28 cellular contexts compared by ENCODE assay signal in the genomic region with DNA sequence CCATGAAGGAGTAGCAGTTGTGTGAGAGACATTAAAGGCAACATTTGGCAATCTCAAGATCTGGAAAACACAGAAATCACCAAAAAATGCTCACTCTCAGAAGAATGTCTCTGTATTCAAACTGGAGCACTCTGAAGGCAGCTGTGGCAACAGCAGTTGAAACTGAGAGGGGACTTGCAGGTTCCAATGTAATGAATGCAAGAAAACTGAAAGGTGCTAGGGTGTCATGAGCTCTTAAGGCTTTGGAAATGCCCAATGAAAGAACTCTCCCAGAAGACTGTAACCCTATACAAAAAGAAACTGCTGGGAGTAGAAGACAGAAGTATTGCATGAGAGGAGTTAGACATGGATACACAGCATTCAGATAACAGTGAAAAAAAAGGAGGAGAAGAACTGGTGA.
"Had no signal": no experiment of that assay in that cellular context is flagged by ENCODE, and none has a peak within 500 bp of the region (broad histone marks: within the 10 kb centered on the region; RNA-seq: fewer than 3 reads in every experiment).

No MANE protein-coding gene starts in this region.

- H3K4me3 ChIP-seq: ascending aorta, body of pancreas, SK-N-MC had no signal

- H3K4me1 Mint-ChIP-seq: activated CD4-positive, alpha-beta T cell treated with anti-CD3 and anti-CD28 coated beads, Interleukin-2, amount 10 ng/mL, durations not matched to agents 7 days and 5 days; activated naive CD8-positive, alpha-beta T cell treated with anti-CD3 and anti-CD28 coated beads, Interleukin-2, amount 50 U/mL, for 24 hours; T-cell had no signal

- H3K36me3 ChIP-seq: ascending aorta had no signal

- H3K27me3 Mint-ChIP-seq: activated CD4-positive, alpha-beta memory T cell treated with anti-CD3 and anti-CD28 coated beads for 36 hours; activated CD4-positive, alpha-beta T cell treated with anti-CD3 and anti-CD28 coated beads, Interleukin-2, amount 10 ng/mL, durations not matched to agents 7 days and 5 days; activated naive CD8-positive, alpha-beta T cell treated with anti-CD3 and anti-CD28 coated beads, Interleukin-2, amount 50 U/mL, for 24 hours had no signal

- H3K4me1 ChIP-seq: ascending aorta, body of pancreas had no signal

- H3K9me3 ChIP-seq: ascending aorta, body of pancreas had no signal

- H3K27me3 ChIP-seq: ascending aorta, body of pancreas had no signal

- DNase-seq: activated CD4-positive, alpha-beta memory T cell treated with anti-CD3 and anti-CD28 coated beads for 36 hours; activated CD4-positive, alpha-beta T cell treated with anti-CD3 and anti-CD28 coated beads, Interleukin-2, amount 10 ng/mL, durations not matched to agents 7 days and 5 days; activated CD4-positive, CD25-positive, alpha-beta regulatory T cell; activated CD8-positive, alpha-beta memory T cell treated with anti-CD3 and anti-CD28 coated beads for 24 hours; activated effector memory CD4-positive, alpha-beta T cell treated with anti-CD3 and anti-CD28 coated beads, Interleukin-2, amount 50 U/mL, for 16 hours; activated naive CD4-positive, alpha-beta T cell treated with Interleukin-2 at 50 U/mL for 16 hours; activated naive CD8-positive, alpha-beta T cell treated with anti-CD3 and anti-CD28 coated beads, Interleukin-2, amount 50 U/mL, for 24 hours; activated T-cell treated with anti-CD3 and anti-CD28 coated beads, Interleukin-2, amount 50 U/mL, for 4 hours; amniotic stem cell; body of pancreas; central memory CD4-positive, alpha-beta T cell; NCI-H1092; NCI-H1417; NCI-H1694; NCI-H2029; NCI-H2107; NCI-H2171 treated with DMSO at 0.1 percent for 48 hours; NCI-H226; NCI-H510A; NCI-H526 treated with DMSO at 0.1 percent for 48 hours; NCI-H82; SIG-M5; T-cell; T-helper 2 cell; T1000 had no signal

- ATAC-seq: activated naive CD4-positive, alpha-beta T cell treated with anti-CD3 and anti-CD28 coated beads, Interleukin-2, amount 50 U/mL, for 72 hours; activated naive CD8-positive, alpha-beta T cell treated with anti-CD3 and anti-CD28 coated beads, Interleukin-2, amount 50 U/mL, for 24 hours; activated T-cell treated with anti-CD3 and anti-CD28 coated beads, Interleukin-2, amount 50 U/mL, for 4 hours; body of pancreas; T-cell had no signal

- H3K4me3 Mint-ChIP-seq: activated CD4-positive, alpha-beta memory T cell treated with anti-CD3 and anti-CD28 coated beads for 36 hours; activated CD4-positive, alpha-beta T cell treated with anti-CD3 and anti-CD28 coated beads, Interleukin-2, amount 10 ng/mL, durations not matched to agents 7 days and 5 days; activated naive CD8-positive, alpha-beta T cell treated with anti-CD3 and anti-CD28 coated beads, Interleukin-2, amount 50 U/mL, for 24 hours; activated T-cell treated with anti-CD3 and anti-CD28 coated beads, Interleukin-2, amount 50 U/mL, for 4 hours; T-cell had no signal

- H3K36me3 Mint-ChIP-seq: activated CD4-positive, alpha-beta memory T cell treated with anti-CD3 and anti-CD28 coated beads for 36 hours; activated naive CD4-positive, alpha-beta T cell treated with anti-CD3 and anti-CD28 coated beads, Interleukin-2, amount 50 U/mL, for 72 hours; T-cell had no signal

- H3K9me3 Mint-ChIP-seq: activated CD4-positive, alpha-beta memory T cell treated with anti-CD3 and anti-CD28 coated beads for 36 hours; activated CD4-positive, alpha-beta T cell treated with anti-CD3 and anti-CD28 coated beads, Interleukin-2, amount 10 ng/mL, durations not matched to agents 7 days and 5 days; activated naive CD8-positive, alpha-beta T cell treated with anti-CD3 and anti-CD28 coated beads, Interleukin-2, amount 50 U/mL, for 24 hours; activated T-cell treated with anti-CD3 and anti-CD28 coated beads, Interleukin-2, amount 50 U/mL, for 4 hours had no signal

- H3K27ac Mint-ChIP-seq: activated CD4-positive, alpha-beta memory T cell treated with anti-CD3 and anti-CD28 coated beads for 36 hours; activated CD4-positive, alpha-beta T cell treated with anti-CD3 and anti-CD28 coated beads, Interleukin-2, amount 10 ng/mL, durations not matched to agents 7 days and 5 days; activated naive CD4-positive, alpha-beta T cell treated with anti-CD3 and anti-CD28 coated beads, Interleukin-2, amount 50 U/mL, for 72 hours; activated naive CD8-positive, alpha-beta T cell treated with anti-CD3 and anti-CD28 coated beads, Interleukin-2, amount 50 U/mL, for 24 hours; T-cell had no signal

- H3K27ac ChIP-seq: ascending aorta, body of pancreas, SK-N-MC had no signal
